ENCODE assay signal across 1 cellular context in genomic region chr2:162938387-162938786, GRCh38.
TF ChIP-seq lines count a peak whose summit lies in the region.

No MANE protein-coding gene starts in this region.

TF ChIP-seq in WTC11, 78 proteins besides CTCF, POLR2A, EP300 and RAD21 (continued from another document):
- TF ChIP-seq, protein P1, sequence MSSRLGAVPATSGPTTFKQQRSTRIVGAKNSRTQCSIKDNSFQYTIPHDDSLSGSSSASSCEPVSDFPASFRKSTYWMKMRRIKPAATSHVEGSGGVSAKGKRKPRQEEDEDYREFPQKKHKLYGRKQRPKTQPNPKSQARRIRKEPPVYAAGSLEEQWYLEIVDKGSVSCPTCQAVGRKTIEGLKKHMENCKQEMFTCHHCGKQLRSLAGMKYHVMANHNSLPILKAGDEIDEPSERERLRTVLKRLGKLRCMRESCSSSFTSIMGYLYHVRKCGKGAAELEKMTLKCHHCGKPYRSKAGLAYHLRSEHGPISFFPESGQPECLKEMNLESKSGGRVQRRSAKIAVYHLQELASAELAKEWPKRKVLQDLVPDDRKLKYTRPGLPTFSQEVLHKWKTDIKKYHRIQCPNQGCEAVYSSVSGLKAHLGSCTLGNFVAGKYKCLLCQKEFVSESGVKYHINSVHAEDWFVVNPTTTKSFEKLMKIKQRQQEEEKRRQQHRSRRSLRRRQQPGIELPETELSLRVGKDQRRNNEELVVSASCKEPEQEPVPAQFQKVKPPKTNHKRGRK (CRISPR knock-in tag; IDR thresholded peaks at IDR 0.05; ENCODE audit: borderline replicate concordance), result no peak
- no peak for TF ChIP-seq HMGXB4 (CRISPR knock-in tag; IDR thresholded peaks at IDR 0.05)
- TF ChIP-seq ZNF121 (CRISPR knock-in tag; IDR thresholded peaks at IDR 0.05), result no peak
TF ChIP-seq in WTC11: peak in this region for 0.
